In the genomic region with DNA sequence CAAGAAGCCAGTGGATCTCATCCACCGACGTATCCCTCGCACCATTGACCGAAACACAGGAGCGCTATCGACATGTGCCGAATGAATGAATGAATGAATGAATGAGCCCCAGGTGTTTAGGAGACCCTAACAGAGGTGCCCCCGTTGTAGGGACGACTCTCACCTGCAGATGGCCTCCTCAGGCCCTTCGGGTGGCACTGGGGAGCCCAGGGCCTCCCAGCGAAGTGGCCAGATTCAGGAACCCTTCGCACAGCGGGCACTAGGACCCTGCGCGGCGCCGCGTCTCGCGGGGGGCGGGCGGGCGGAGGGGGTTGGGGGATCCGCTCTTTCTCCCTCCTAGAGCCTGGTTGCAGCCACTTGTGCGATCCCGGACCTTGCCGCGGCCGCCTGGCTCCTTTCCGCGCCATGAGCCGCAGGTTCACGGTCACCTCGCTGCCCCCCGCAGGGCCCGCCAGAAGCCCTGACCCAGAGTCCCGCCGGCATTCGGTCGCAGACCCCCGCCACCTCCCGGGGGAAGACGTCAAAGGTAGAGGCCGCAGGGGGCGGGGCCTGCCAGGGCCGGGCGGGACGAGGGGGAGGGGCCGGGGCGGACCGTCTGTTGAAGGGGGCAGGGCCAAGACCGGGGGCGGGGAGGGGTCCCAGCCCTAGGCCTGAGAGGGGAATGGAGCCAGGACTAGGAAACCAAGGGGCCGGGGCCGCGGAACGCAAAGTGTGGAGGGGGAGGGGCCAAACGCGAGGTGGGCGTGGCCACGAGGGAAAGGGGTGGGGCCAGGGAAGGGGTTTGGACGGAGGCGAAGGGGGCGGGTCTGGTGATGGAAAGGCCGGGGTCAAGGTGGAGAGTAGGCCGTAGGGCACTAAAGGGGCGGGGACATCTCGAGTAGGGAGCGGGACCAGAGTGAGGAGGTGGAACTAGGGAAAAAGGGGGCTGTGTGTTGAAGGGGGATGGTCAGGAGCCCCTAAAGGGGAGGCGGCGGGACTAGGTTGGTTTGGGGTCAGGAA, we compare ENCODE assay signal across 1 cellular context.
TF ChIP-seq lines count a peak whose summit lies in the region.

No MANE protein-coding gene starts in this region.

TF ChIP-seq in HEK293, 187 proteins besides CTCF, POLR2A, EP300 and RAD21 (continued from another document and continues in another):
- TF ChIP-seq, protein P1, sequence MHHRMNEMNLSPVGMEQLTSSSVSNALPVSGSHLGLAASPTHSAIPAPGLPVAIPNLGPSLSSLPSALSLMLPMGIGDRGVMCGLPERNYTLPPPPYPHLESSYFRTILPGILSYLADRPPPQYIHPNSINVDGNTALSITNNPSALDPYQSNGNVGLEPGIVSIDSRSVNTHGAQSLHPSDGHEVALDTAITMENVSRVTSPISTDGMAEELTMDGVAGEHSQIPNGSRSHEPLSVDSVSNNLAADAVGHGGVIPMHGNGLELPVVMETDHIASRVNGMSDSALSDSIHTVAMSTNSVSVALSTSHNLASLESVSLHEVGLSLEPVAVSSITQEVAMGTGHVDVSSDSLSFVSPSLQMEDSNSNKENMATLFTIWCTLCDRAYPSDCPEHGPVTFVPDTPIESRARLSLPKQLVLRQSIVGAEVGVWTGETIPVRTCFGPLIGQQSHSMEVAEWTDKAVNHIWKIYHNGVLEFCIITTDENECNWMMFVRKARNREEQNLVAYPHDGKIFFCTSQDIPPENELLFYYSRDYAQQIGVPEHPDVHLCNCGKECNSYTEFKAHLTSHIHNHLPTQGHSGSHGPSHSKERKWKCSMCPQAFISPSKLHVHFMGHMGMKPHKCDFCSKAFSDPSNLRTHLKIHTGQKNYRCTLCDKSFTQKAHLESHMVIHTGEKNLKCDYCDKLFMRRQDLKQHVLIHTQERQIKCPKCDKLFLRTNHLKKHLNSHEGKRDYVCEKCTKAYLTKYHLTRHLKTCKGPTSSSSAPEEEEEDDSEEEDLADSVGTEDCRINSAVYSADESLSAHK (tag by site-specific recombination; IDR thresholded peaks at IDR 0.05), result no peak
- TF ChIP-seq ZBTB20 (tag by site-specific recombination; IDR thresholded peaks at IDR 0.05) (no peak; the same call in 1 of the 2 replicates), ZNF626 (tag by site-specific recombination; IDR thresholded peaks at IDR 0.05) (no peak), SP7 (tag by site-specific recombination; IDR thresholded peaks at IDR 0.05) (0 out of 2 replicates have a peak, but pooled peaks have one; percentile 10), ZNF664 (tag by site-specific recombination; IDR thresholded peaks at IDR 0.05) (no peak), KLF7 (tag by site-specific recombination; IDR thresholded peaks at IDR 0.05; ENCODE audit: borderline replicate concordance) (0 out of 2 replicates have a peak, but pooled peaks have one; percentile 17), ZNF791 (tag by site-specific recombination; IDR thresholded peaks at IDR 0.05) (no peak; the same call in 1 of the 2 replicates), OSR2 (tag by site-specific recombination; IDR thresholded peaks at IDR 0.05) (no peak), GFI1B (tag by site-specific recombination; IDR thresholded peaks at IDR 0.05) (no peak), ZNF621 (tag by site-specific recombination; IDR thresholded peaks at IDR 0.05) (no peak), ZNF426 (tag by site-specific recombination; IDR thresholded peaks at IDR 0.05) (no peak), ZNF558 (tag by site-specific recombination; IDR thresholded peaks at IDR 0.05) (no peak), ZSCAN23 (tag by site-specific recombination; IDR thresholded peaks at IDR 0.05) (no peak), ZNF571 (tag by site-specific recombination; IDR thresholded peaks at IDR 0.05) (no peak), ZNF214 (tag by site-specific recombination; IDR thresholded peaks at IDR 0.05; ENCODE audit: borderline replicate concordance) (no peak), ZNF548 (tag by site-specific recombination; IDR thresholded peaks at IDR 0.05) (no peak), ZNF830 (tag by site-specific recombination; IDR thresholded peaks at IDR 0.05; ENCODE audit: low read depth) (no peak), ZNF707 (tag by site-specific recombination; IDR thresholded peaks at IDR 0.05) (no peak), ZNF133 (tag by site-specific recombination; IDR thresholded peaks at IDR 0.05) (no peak), ZNF354C (tag by site-specific recombination; IDR thresholded peaks at IDR 0.05; ENCODE audit: borderline replicate concordance, low read depth) (no peak), TRIM28 (IDR thresholded peaks at IDR 0.05; ENCODE audit: borderline replicate concordance, low read length) (no peak), FEZF1 (tag by site-specific recombination; IDR thresholded peaks at IDR 0.05) (no peak), ZNF114 (tag by site-specific recombination; IDR thresholded peaks at IDR 0.05) (no peak), ZNF416 (tag by site-specific recombination; IDR thresholded peaks at IDR 0.05) (no peak), ZNF654 (tag by site-specific recombination; IDR thresholded peaks at IDR 0.05; ENCODE audit: low read depth) (no peak), HOXA7 (CRISPR knock-in tag; IDR thresholded peaks at IDR 0.05; ENCODE audit: borderline replicate concordance) (no peak), HOXC10 (CRISPR knock-in tag; IDR thresholded peaks at IDR 0.05) (no peak), ZNF146 (tag by site-specific recombination; IDR thresholded peaks at IDR 0.05) (no peak), ZNF514 (tag by site-specific recombination; IDR thresholded peaks at IDR 0.05) (no peak), ZBTB17 (tag by site-specific recombination; IDR thresholded peaks at IDR 0.05) (peak; percentile 31; the same call in 1 of the 2 replicates), GLIS1 (tag by site-specific recombination; IDR thresholded peaks at IDR 0.05) (peak; percentile 81), KLF1 (tag by site-specific recombination; IDR thresholded peaks at IDR 0.05) (peak; percentile 73), ZBTB1 (tag by site-specific recombination; IDR thresholded peaks at IDR 0.05) (no peak), ZNF121 (tag by site-specific recombination; IDR thresholded peaks at IDR 0.05) (no peak), SALL2 (tag by site-specific recombination; IDR thresholded peaks at IDR 0.05; ENCODE audit: borderline replicate concordance) (no peak), ZNF292 (tag by site-specific recombination; IDR thresholded peaks at IDR 0.05; ENCODE audit: borderline replicate concordance, low read depth) (no peak)
- TF ChIP-seq, protein P2, sequence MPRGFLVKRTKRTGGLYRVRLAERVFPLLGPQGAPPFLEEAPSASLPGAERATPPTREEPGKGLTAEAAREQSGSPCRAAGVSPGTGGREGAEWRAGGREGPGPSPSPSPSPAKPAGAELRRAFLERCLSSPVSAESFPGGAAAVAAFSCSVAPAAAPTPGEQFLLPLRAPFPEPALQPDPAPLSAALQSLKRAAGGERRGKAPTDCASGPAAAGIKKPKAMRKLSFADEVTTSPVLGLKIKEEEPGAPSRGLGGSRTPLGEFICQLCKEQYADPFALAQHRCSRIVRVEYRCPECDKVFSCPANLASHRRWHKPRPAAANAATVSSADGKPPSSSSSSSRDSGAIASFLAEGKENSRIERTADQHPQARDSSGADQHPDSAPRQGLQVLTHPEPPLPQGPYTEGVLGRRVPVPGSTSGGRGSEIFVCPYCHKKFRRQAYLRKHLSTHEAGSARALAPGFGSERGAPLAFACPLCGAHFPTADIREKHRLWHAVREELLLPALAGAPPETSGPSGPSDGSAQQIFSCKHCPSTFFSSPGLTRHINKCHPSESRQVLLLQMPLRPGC (tag by site-specific recombination; IDR thresholded peaks at IDR 0.05), result no peak
- TF ChIP-seq, protein P3, sequence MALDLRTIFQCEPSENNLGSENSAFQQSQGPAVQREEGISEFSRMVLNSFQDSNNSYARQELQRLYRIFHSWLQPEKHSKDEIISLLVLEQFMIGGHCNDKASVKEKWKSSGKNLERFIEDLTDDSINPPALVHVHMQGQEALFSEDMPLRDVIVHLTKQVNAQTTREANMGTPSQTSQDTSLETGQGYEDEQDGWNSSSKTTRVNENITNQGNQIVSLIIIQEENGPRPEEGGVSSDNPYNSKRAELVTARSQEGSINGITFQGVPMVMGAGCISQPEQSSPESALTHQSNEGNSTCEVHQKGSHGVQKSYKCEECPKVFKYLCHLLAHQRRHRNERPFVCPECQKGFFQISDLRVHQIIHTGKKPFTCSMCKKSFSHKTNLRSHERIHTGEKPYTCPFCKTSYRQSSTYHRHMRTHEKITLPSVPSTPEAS (tag by site-specific recombination; IDR thresholded peaks at IDR 0.05), result no peak
- TF ChIP-seq, protein P4, sequence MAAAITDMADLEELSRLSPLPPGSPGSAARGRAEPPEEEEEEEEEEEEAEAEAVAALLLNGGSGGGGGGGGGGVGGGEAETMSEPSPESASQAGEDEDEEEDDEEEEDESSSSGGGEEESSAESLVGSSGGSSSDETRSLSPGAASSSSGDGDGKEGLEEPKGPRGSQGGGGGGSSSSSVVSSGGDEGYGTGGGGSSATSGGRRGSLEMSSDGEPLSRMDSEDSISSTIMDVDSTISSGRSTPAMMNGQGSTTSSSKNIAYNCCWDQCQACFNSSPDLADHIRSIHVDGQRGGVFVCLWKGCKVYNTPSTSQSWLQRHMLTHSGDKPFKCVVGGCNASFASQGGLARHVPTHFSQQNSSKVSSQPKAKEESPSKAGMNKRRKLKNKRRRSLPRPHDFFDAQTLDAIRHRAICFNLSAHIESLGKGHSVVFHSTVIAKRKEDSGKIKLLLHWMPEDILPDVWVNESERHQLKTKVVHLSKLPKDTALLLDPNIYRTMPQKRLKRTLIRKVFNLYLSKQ (tag by site-specific recombination; IDR thresholded peaks at IDR 0.05; ENCODE audit: borderline replicate concordance), result no peak
- TF ChIP-seq, protein P5, sequence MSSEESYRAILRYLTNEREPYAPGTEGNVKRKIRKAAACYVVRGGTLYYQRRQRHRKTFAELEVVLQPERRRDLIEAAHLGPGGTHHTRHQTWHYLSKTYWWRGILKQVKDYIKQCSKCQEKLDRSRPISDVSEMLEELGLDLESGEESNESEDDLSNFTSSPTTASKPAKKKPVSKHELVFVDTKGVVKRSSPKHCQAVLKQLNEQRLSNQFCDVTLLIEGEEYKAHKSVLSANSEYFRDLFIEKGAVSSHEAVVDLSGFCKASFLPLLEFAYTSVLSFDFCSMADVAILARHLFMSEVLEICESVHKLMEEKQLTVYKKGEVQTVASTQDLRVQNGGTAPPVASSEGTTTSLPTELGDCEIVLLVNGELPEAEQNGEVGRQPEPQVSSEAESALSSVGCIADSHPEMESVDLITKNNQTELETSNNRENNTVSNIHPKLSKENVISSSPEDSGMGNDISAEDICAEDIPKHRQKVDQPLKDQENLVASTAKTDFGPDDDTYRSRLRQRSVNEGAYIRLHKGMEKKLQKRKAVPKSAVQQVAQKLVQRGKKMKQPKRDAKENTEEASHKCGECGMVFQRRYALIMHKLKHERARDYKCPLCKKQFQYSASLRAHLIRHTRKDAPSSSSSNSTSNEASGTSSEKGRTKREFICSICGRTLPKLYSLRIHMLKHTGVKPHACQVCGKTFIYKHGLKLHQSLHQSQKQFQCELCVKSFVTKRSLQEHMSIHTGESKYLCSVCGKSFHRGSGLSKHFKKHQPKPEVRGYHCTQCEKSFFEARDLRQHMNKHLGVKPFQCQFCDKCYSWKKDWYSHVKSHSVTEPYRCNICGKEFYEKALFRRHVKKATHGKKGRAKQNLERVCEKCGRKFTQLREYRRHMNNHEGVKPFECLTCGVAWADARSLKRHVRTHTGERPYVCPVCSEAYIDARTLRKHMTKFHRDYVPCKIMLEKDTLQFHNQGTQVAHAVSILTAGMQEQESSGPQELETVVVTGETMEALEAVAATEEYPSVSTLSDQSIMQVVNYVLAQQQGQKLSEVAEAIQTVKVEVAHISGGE (tag by site-specific recombination; conservative IDR thresholded peaks at IDR 0.05; ENCODE audit: low read depth), result no peak
- TF ChIP-seq, protein P6, sequence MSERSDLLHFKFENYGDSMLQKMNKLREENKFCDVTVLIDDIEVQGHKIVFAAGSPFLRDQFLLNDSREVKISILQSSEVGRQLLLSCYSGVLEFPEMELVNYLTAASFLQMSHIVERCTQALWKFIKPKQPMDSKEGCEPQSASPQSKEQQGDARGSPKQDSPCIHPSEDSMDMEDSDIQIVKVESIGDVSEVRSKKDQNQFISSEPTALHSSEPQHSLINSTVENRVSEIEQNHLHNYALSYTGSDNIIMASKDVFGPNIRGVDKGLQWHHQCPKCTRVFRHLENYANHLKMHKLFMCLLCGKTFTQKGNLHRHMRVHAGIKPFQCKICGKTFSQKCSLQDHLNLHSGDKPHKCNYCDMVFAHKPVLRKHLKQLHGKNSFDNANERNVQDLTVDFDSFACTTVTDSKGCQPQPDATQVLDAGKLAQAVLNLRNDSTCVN (tag by site-specific recombination; optimal IDR thresholded peaks at IDR 0.05), result peak; percentile 30
- TF ChIP-seq, protein P7, sequence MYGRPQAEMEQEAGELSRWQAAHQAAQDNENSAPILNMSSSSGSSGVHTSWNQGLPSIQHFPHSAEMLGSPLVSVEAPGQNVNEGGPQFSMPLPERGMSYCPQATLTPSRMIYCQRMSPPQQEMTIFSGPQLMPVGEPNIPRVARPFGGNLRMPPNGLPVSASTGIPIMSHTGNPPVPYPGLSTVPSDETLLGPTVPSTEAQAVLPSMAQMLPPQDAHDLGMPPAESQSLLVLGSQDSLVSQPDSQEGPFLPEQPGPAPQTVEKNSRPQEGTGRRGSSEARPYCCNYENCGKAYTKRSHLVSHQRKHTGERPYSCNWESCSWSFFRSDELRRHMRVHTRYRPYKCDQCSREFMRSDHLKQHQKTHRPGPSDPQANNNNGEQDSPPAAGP (tag by site-specific recombination; IDR thresholded peaks at IDR 0.05), result no peak; the same call in 1 of the 2 replicates
- TF ChIP-seq, protein P8, sequence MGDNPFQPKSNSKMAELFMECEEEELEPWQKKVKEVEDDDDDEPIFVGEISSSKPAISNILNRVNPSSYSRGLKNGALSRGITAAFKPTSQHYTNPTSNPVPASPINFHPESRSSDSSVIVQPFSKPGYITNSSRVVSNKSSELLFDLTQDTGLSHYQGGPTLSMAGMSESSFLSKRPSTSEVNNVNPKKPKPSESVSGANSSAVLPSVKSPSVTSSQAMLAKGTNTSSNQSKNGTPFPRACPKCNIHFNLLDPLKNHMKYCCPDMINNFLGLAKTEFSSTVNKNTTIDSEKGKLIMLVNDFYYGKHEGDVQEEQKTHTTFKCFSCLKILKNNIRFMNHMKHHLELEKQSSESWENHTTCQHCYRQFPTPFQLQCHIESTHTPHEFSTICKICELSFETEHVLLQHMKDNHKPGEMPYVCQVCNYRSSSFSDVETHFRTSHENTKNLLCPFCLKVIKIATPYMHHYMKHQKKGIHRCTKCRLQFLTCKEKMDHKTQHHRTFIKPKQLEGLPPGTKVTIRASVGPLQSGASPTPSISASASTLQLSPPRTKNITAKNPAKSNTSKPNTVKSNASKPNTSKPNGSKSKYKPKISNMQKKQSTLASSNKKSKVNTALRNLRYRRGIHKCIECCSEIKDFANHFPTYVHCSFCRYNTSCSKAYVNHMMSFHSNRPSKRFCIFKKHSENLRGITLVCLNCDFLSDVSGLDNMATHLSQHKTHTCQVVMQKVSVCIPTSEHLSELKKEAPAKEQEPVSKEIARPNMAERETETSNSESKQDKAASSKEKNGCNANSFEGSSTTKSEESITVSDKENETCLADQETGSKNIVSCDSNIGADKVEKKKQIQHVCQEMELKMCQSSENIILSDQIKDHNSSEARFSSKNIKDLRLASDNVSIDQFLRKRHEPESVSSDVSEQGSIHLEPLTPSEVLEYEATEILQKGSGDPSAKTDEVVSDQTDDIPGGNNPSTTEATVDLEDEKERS (tag by site-specific recombination; IDR thresholded peaks at IDR 0.05), result no peak
